In genomic region chr10:8060010-8060703, GRCh38 we compare ENCODE assay signal across 1 cellular context.
A peak's percentile ranks its signal among the peaks of the same experiment; 100 is the strongest.
TF ChIP-seq lines count a peak whose summit lies in the region.

No MANE protein-coding gene starts in this region.

TF ChIP-seq in SK-N-SH, 30 proteins besides CTCF, POLR2A, EP300 and RAD21 (continued from another document):
- 0 out of 2 replicates have a peak, but pooled peaks have one; percentile 36 for TF ChIP-seq REST (IDR thresholded peaks at IDR 0.05; ENCODE audit: low read depth, low read length)
- TF ChIP-seq MXI1 (IDR thresholded peaks at IDR 0.05; ENCODE audit: low read depth, low read length), result peak; percentile 97
- peak; percentile 65 for TF ChIP-seq TCF12 (IDR thresholded peaks at IDR 0.05)
- TF ChIP-seq, protein P1, sequence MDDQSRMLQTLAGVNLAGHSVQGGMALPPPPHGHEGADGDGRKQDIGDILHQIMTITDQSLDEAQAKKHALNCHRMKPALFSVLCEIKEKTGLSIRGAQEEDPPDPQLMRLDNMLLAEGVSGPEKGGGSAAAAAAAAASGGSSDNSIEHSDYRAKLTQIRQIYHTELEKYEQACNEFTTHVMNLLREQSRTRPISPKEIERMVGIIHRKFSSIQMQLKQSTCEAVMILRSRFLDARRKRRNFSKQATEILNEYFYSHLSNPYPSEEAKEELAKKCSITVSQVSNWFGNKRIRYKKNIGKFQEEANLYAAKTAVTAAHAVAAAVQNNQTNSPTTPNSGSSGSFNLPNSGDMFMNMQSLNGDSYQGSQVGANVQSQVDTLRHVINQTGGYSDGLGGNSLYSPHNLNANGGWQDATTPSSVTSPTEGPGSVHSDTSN (IDR thresholded peaks at IDR 0.05), result peak; percentile 40; the same call in 1 of the 2 replicates
- peak; percentile 20; the same call in 1 of the 2 replicates for TF ChIP-seq SMC3 (IDR thresholded peaks at IDR 0.05; ENCODE audit: low read depth, low read length)
- no peak for TF ChIP-seq FOXM1 (IDR thresholded peaks at IDR 0.05; ENCODE audit: low read depth)
- TF ChIP-seq RCOR1 (IDR thresholded peaks at IDR 0.05; ENCODE audit: low read length), result peak; percentile 77
- TF ChIP-seq NFIC (IDR thresholded peaks at IDR 0.05; ENCODE audit: borderline replicate concordance), result peak; percentile 14; the same call in 1 of the 2 replicates
TF ChIP-seq in SK-N-SH: peak in this region for 12.
